In genomic region chr3:12405432-12406272, GRCh38 we compare ENCODE assay signal across 8 cellular contexts.
A peak's percentile ranks its signal among the peaks of the same experiment; 100 is the strongest.
DNase-seq lines count a peak whose midpoint lies in the region; ATAC-seq and TF ChIP-seq lines count a peak whose summit lies in the region.

No MANE protein-coding gene starts in this region.

- H3K27ac ChIP-seq in testis: peak overlapping the region in 1 of 2 donors; percentile 36

- peak; percentile 79 for ATAC-seq in left lobe of liver
- ATAC-seq in GM18870 (IDR thresholded peaks at IDR 0.05; ENCODE audit: unreplicated experiment): no peak
- no peak for ATAC-seq in HG03460 (IDR thresholded peaks at IDR 0.05; ENCODE audit: unreplicated experiment)

- no peaks in the 10 kb centered on the region for H3K4me1 ChIP-seq in testis

- 64 to 76% methylated on average over 20 of the region's 20 CpGs for WGBS in testis, 2 donors

- no peak for TF ChIP-seq CTCF in testis (IDR thresholded peaks at IDR 0.05)

- H3K36me3 ChIP-seq in testis (ENCODE audit: low read depth, missing control alignments): no peaks in the 10 kb centered on the region

- no peaks in the 10 kb centered on the region for H3K27me3 ChIP-seq in testis

- no peak for TF ChIP-seq POLR2A in testis (IDR thresholded peaks at IDR 0.05)

- H3K4me3 ChIP-seq in testis: no peak overlapping the region

- DNase-seq in Kasumi-1 (lab: John Stamatoyannopoulos, UW) (peak; percentile 26 to 42), brain pericyte (ENCODE audit: low read depth, low spot score) (peak; percentile 83), left lobe of liver (ENCODE audit: low spot score) (peak; percentile 97), testis (peak; percentile 32), T-helper 9 cell (no peak)
- DNase-seq in effector CD8-positive, alpha-beta T cell (lab: John Stamatoyannopoulos, UW): no peak

- no peaks in the 10 kb centered on the region for H3K9me3 ChIP-seq in testis

- intact Hi-C loops in testis (cut with DNase I; ENCODE audit: low total_unique reads): no loop called here

Comparison
In these comparisons a context has a peak if more than half of its experiments do, and no peak if none do; other contexts are left out.
1. DNase-seq: peak in Kasumi-1 (2 of 2), brain pericyte (single experiment), left lobe of liver (single experiment) and testis (single experiment); none in T-helper 9 cell (single experiment) and effector CD8-positive, alpha-beta T cell (single experiment).